ENCODE assay signal across 25 cellular contexts in genomic region chr1:219292341-219292740, GRCh38.
"Had no signal": no experiment of that assay in that cellular context is flagged by ENCODE, and none has a peak within 500 bp of the region (broad histone marks: within the 10 kb centered on the region; RNA-seq: fewer than 3 reads in every experiment).

No MANE protein-coding gene starts in this region.

- H3K4me3 Mint-ChIP-seq: activated CD4-positive, alpha-beta T cell treated with anti-CD3 and anti-CD28 coated beads, Interleukin-2, amount 10 ng/mL, durations not matched to agents 7 days and 5 days; activated CD8-positive, alpha-beta T cell treated with anti-CD3 and anti-CD28 coated beads for 36 hours; activated naive CD8-positive, alpha-beta T cell; activated T-cell treated with anti-CD3 and anti-CD28 coated beads, Interleukin-2, amount 50 U/mL, for 4 hours; activated T-helper 17 cell treated with anti-CD3 and anti-CD28 coated beads, Interleukin-2, amount 50 U/mL, for 72 hours; central memory CD8-positive, alpha-beta T cell; dendritic cell treated with granulocyte-macrophage colony-stimulating factor and Interleukin-4, amounts not matched to agents 40 ng/mL and 50 ng/mL, for 4 days; endodermal cell had no signal

- H3K27me3 ChIP-seq: brain microvascular endothelial cell, dorsolateral prefrontal cortex had no signal

- H3K9me3 Mint-ChIP-seq: activated CD4-positive, alpha-beta T cell treated with anti-CD3 and anti-CD28 coated beads, Interleukin-2, amount 10 ng/mL, durations not matched to agents 7 days and 5 days; activated CD8-positive, alpha-beta T cell treated with anti-CD3 and anti-CD28 coated beads for 36 hours; activated T-cell treated with anti-CD3 and anti-CD28 coated beads, Interleukin-2, amount 50 U/mL, for 4 hours; activated T-helper 17 cell treated with anti-CD3 and anti-CD28 coated beads, Interleukin-2, amount 50 U/mL, for 72 hours; central memory CD8-positive, alpha-beta T cell; endodermal cell had no signal

- H3K27ac ChIP-seq: brain microvascular endothelial cell, coronary artery had no signal

- H3K4me1 Mint-ChIP-seq: activated CD4-positive, alpha-beta T cell treated with anti-CD3 and anti-CD28 coated beads, Interleukin-2, amount 10 ng/mL, durations not matched to agents 7 days and 5 days; activated T-helper 17 cell treated with anti-CD3 and anti-CD28 coated beads, Interleukin-2, amount 50 U/mL, for 72 hours; central memory CD8-positive, alpha-beta T cell had no signal

- H3K4me3 ChIP-seq: coronary artery, dorsolateral prefrontal cortex had no signal

- DNase-seq: activated CD4-positive, alpha-beta T cell treated with anti-CD3 and anti-CD28 coated beads for 1 hour; activated CD4-positive, alpha-beta T cell treated with anti-CD3 and anti-CD28 coated beads for 4 hours; activated CD4-positive, alpha-beta T cell treated with anti-CD3 and anti-CD28 coated beads, Interleukin-2, amount 10 ng/mL, durations not matched to agents 7 days and 5 days; activated CD4-positive, alpha-beta T cell treated with anti-CD3 and anti-CD28 coated beads, Interleukin-2, amount 50 U/mL, for 4 hours; activated CD8-positive, alpha-beta memory T cell treated with anti-CD3 and anti-CD28 coated beads for 24 hours; activated CD8-positive, alpha-beta T cell treated with anti-CD3 and anti-CD28 coated beads for 36 hours; activated effector memory CD4-positive, alpha-beta T cell treated with Interleukin-2 at 50 U/mL for 16 hours; activated gamma-delta T cell treated with Interleukin-2 at 50 U/mL for 16 hours; activated naive CD4-positive, alpha-beta T cell treated with anti-CD3 and anti-CD28 coated beads, Interleukin-2, amount 50 U/mL, for 16 hours; activated naive CD4-positive, alpha-beta T cell treated with Interleukin-2 at 50 U/mL for 16 hours; activated T-cell treated with anti-CD3 and anti-CD28 coated beads, Interleukin-2, amount 50 U/mL, for 4 hours; amniotic stem cell; anterior cingulate cortex; brain microvascular endothelial cell; dorsolateral prefrontal cortex; effector memory CD4-positive, alpha-beta T cell; endodermal cell; head of caudate nucleus; T-helper 2 cell had no signal

- ATAC-seq: activated CD8-positive, alpha-beta T cell treated with anti-CD3 and anti-CD28 coated beads for 36 hours; activated T-cell treated with anti-CD3 and anti-CD28 coated beads, Interleukin-2, amount 50 U/mL, for 4 hours; activated T-helper 17 cell treated with anti-CD3 and anti-CD28 coated beads, Interleukin-2, amount 50 U/mL, for 72 hours; esophagus mucosa had no signal

- H3K27ac Mint-ChIP-seq: activated CD4-positive, alpha-beta T cell treated with anti-CD3 and anti-CD28 coated beads, Interleukin-2, amount 10 ng/mL, durations not matched to agents 7 days and 5 days; activated CD8-positive, alpha-beta T cell treated with anti-CD3 and anti-CD28 coated beads for 36 hours; activated naive CD8-positive, alpha-beta T cell; activated T-helper 17 cell treated with anti-CD3 and anti-CD28 coated beads, Interleukin-2, amount 50 U/mL, for 72 hours; dendritic cell treated with granulocyte-macrophage colony-stimulating factor and Interleukin-4, amounts not matched to agents 40 ng/mL and 50 ng/mL, for 4 days; endodermal cell had no signal

- H3K36me3 ChIP-seq: brain microvascular endothelial cell had no signal

- H3K27me3 Mint-ChIP-seq: activated CD4-positive, alpha-beta T cell treated with anti-CD3 and anti-CD28 coated beads, Interleukin-2, amount 10 ng/mL, durations not matched to agents 7 days and 5 days; activated CD8-positive, alpha-beta T cell treated with anti-CD3 and anti-CD28 coated beads for 36 hours; activated naive CD8-positive, alpha-beta T cell; activated T-helper 17 cell treated with anti-CD3 and anti-CD28 coated beads, Interleukin-2, amount 50 U/mL, for 72 hours; dendritic cell treated with granulocyte-macrophage colony-stimulating factor and Interleukin-4, amounts not matched to agents 40 ng/mL and 50 ng/mL, for 4 days had no signal
